Comparison of ENCODE assay signal across 1 cellular context in the genomic region with DNA sequence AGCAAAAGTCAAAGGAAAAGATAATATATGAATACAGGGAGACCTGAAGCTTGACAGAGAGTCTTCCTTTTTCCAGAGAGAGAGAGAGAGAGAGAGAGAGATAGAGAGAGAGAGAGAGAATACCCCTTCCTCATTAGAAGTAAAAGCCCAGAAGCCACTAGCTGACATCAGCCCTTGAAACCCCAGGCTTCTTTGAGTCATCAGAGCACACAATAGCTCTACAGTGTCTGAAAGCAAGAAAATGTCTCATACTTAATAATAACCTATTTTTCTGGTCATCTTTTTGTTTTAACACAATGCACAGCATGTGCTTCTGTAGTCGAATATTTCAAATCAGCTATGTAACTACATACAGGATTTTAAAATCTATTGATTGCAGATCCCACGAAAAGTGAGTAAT.
TF ChIP-seq lines count a peak whose summit lies in the region.

No MANE protein-coding gene starts in this region.

TF ChIP-seq in K562, 482 proteins besides CTCF, POLR2A, EP300 and RAD21 (continued from another document):
- TF ChIP-seq, protein P1, sequence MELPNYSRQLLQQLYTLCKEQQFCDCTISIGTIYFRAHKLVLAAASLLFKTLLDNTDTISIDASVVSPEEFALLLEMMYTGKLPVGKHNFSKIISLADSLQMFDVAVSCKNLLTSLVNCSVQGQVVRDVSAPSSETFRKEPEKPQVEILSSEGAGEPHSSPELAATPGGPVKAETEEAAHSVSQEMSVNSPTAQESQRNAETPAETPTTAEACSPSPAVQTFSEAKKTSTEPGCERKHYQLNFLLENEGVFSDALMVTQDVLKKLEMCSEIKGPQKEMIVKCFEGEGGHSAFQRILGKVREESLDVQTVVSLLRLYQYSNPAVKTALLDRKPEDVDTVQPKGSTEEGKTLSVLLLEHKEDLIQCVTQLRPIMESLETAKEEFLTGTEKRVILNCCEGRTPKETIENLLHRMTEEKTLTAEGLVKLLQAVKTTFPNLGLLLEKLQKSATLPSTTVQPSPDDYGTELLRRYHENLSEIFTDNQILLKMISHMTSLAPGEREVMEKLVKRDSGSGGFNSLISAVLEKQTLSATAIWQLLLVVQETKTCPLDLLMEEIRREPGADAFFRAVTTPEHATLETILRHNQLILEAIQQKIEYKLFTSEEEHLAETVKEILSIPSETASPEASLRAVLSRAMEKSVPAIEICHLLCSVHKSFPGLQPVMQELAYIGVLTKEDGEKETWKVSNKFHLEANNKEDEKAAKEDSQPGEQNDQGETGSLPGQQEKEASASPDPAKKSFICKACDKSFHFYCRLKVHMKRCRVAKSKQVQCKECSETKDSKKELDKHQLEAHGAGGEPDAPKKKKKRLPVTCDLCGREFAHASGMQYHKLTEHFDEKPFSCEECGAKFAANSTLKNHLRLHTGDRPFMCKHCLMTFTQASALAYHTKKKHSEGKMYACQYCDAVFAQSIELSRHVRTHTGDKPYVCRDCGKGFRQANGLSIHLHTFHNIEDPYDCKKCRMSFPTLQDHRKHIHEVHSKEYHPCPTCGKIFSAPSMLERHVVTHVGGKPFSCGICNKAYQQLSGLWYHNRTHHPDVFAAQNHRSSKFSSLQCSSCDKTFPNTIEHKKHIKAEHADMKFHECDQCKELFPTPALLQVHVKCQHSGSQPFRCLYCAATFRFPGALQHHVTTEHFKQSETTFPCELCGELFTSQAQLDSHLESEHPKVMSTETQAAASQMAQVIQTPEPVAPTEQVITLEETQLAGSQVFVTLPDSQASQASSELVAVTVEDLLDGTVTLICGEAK (IDR thresholded peaks at IDR 0.05), result no peak
- TF ChIP-seq, protein P1 (CRISPR knock-in tag; IDR thresholded peaks at IDR 0.05), result no peak
- TF ChIP-seq, protein P2, sequence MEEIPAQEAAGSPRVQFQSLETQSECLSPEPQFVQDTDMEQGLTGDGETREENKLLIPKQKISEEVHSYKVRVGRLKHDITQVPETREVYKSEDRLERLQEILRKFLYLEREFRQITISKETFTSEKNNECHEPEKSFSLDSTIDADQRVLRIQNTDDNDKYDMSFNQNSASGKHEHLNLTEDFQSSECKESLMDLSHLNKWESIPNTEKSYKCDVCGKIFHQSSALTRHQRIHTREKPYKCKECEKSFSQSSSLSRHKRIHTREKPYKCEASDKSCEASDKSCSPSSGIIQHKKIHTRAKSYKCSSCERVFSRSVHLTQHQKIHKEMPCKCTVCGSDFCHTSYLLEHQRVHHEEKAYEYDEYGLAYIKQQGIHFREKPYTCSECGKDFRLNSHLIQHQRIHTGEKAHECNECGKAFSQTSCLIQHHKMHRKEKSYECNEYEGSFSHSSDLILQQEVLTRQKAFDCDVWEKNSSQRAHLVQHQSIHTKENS (CRISPR knock-in tag; IDR thresholded peaks at IDR 0.05), result no peak
- no peak for TF ChIP-seq SMAD1 (IDR thresholded peaks at IDR 0.05; ENCODE audit: low read depth, low read length, partially characterized antibody)
TF ChIP-seq in K562: peak in this region for 0.
